Comparison of ENCODE assay signal across 10 cellular contexts in the genomic region with DNA sequence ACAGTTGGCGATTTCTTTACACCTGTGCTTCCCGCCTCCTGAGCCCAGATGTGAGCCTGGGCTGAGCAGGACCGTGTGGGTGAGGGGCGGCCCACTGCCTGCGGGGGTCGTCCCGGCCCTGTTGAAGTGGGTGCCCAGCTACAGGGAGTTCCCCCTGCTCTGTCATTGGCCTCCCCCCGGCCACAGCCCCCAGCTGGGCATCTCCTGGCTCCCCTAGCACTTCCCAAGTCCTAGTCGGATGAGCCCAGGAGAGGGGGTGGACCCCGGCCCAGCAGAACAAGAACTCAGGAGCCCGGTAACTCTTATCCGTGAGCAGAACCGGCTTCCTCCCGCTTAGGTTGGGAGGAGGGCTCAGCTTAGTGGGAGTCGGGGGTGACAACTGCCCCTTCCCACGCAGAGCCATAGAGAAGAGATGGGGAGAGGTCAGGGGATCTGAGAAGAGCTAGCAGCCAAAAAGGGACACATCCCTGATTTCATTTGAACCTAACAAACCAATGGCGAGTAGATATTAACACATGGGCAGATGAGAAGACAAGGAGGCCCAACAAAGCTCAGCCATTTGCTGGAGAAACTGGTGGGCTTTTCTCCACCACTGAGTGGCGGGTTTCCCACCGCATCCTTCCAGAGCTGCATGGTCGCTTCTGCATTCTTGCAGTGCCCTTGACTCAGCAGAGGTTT. TPM values are rescaled to one million over a fixed set of nuclear protein-coding genes. Genes with fewer than 3 reads are reported as not detected.
DNase-seq lines count a peak whose midpoint lies in the region; ATAC-seq, FAIRE-seq and TF ChIP-seq lines count a peak whose summit lies in the region.
"Had no signal": no experiment of that assay in that cellular context is flagged by ENCODE, and none has a peak within 500 bp of the region (broad histone marks: within the 10 kb centered on the region; RNA-seq: fewer than 3 reads in every experiment).

No MANE protein-coding gene starts in this region.

- no peak overlapping the region for H3K27ac ChIP-seq in KMS-11
- H3K27ac ChIP-seq: foreskin keratinocyte had no signal

- H3K36me3 Mint-ChIP-seq in nephron progenitor cell (ENCODE audit: low read depth) = no peaks in the 10 kb centered on the region
- H3K36me3 Mint-ChIP-seq: activated CD8-positive, alpha-beta memory T cell treated with anti-CD3 and anti-CD28 coated beads, Interleukin-2, amount 10 ng/mL, durations not matched to agents 7 days and 5 days had no signal

- ATAC-seq in HG03196 (IDR thresholded peaks at IDR 0.05; ENCODE audit: unreplicated experiment) (no peak), GM19455 (IDR thresholded peaks at IDR 0.05; ENCODE audit: unreplicated experiment) (no peak)

- H3K4me3 ChIP-seq in AG04449 (ENCODE audit: low read depth, low read length) = peak overlapping the region; percentile 56
- H3K4me3 ChIP-seq in KMS-11 (IDR thresholded peaks at IDR 0.05; ENCODE audit: insufficient read depth, low read depth, low read length) = no peak overlapping the region
- H3K4me3 ChIP-seq in epithelial cell of proximal tubule (ENCODE audit: low read depth, low read length) = peak overlapping the region; percentile 76

- peaks cover 10% of the 10 kb centered on the region for H3K4me1 Mint-ChIP-seq in nephron progenitor cell
- H3K4me1 Mint-ChIP-seq: activated CD8-positive, alpha-beta memory T cell treated with anti-CD3 and anti-CD28 coated beads, Interleukin-2, amount 10 ng/mL, durations not matched to agents 7 days and 5 days had no signal

- TF ChIP-seq CTCF in AG04449 (IDR thresholded peaks at IDR 0.05; ENCODE audit: insufficient read depth, low read length, missing control alignments) (no peak), KMS-11 (conservative IDR thresholded peaks at IDR 0.05; ENCODE audit: low read depth, low read length) (no peak), epithelial cell of proximal tubule (conservative IDR thresholded peaks at IDR 0.05; ENCODE audit: low read depth, low read length) (no peak), nephron progenitor cell (IDR thresholded peaks at IDR 0.05) (no peak)

- no peak for FAIRE-seq in GM12892 (lab: Jason Lieb, UNC)

- H2AFZ ChIP-seq in KMS-11 (ENCODE audit: low read depth) = peak overlapping the region; percentile 59; the same call in 1 of the 2 replicates

- H3K27me3 Mint-ChIP-seq in nephron progenitor cell (ENCODE audit: low read depth, poor library complexity) = peaks cover 68% of the 10 kb centered on the region

- H3K4me3 Mint-ChIP-seq in nephron progenitor cell = peak overlapping the region; percentile 68
- H3K4me3 Mint-ChIP-seq: activated CD8-positive, alpha-beta memory T cell treated with anti-CD3 and anti-CD28 coated beads, Interleukin-2, amount 10 ng/mL, durations not matched to agents 7 days and 5 days had no signal

- H3K9me3 Mint-ChIP-seq in nephron progenitor cell = no peaks in the 10 kb centered on the region

- DNase-seq in AG04449 (ENCODE audit: low read depth, low spot score) (no peak), epithelial cell of proximal tubule (ENCODE audit: low read depth) (no peak), nephron progenitor cell (no peak), GM12892 (ENCODE audit: insufficient read length) (no peak), CD1c-positive myeloid dendritic cell (ENCODE audit: extremely low spot score) (no peak)
- DNase-seq: activated CD8-positive, alpha-beta memory T cell treated with anti-CD3 and anti-CD28 coated beads, Interleukin-2, amount 10 ng/mL, durations not matched to agents 7 days and 5 days; foreskin keratinocyte had no signal

- H3K79me2 ChIP-seq in KMS-11 (ENCODE audit: insufficient read depth, low read depth) = no peaks in the 10 kb centered on the region

- no peak overlapping the region for H3K27ac Mint-ChIP-seq in nephron progenitor cell
- H3K27ac Mint-ChIP-seq: activated CD8-positive, alpha-beta memory T cell treated with anti-CD3 and anti-CD28 coated beads, Interleukin-2, amount 10 ng/mL, durations not matched to agents 7 days and 5 days had no signal

- 0 out of 2 replicates have a peak overlapping the region, but pooled peaks have one; percentile 29 for H3K4me2 ChIP-seq in KMS-11

- H4K20me1 ChIP-seq in KMS-11 (ENCODE audit: insufficient read depth) = no peaks in the 10 kb centered on the region

- POLR2A ChIA-PET in AG04449 (lab: Yijun Ruan, JAX) = no interaction called here

- no peak overlapping the region for H3K9ac ChIP-seq in KMS-11

- no peaks in the 10 kb centered on the region for H3K4me1 ChIP-seq in KMS-11 (ENCODE audit: low read depth, poor library complexity, severe bottlenecking)
- H3K4me1 ChIP-seq: foreskin keratinocyte had no signal

- H3K27me3 ChIP-seq in KMS-11 (ENCODE audit: insufficient read depth, low read depth) = peaks cover 10% of the 10 kb centered on the region; the same call in 1 of the 2 replicates

- no peak for TF ChIP-seq POLR2A in GM12892 (IDR thresholded peaks at IDR 0.05; ENCODE audit: low read depth, low read length)

- no peaks in the 10 kb centered on the region for H3K36me3 ChIP-seq in KMS-11 (ENCODE audit: insufficient read depth)

- CTCF ChIA-PET in AG04449 (lab: Yijun Ruan, JAX) = interaction anchor here (1.4 kb wide), 1 partner anchor 11 kb away, joined by 3 read pairs; no protein-coding TSS in a partner anchor

RNA-seq across cellular contexts. Expression of a gene that starts 0.9 kb away (rescaled TPM):
- total RNA-seq in epithelial cell of proximal tubule = 9.5 and 10.1 TPM in 2 replicates
- not detected for polyA plus RNA-seq in GM12892 (2012; ENCODE audit: missing spikeins)
- total RNA-seq: activated CD8-positive, alpha-beta memory T cell treated with anti-CD3 and anti-CD28 coated beads, Interleukin-2, amount 10 ng/mL, durations not matched to agents 7 days and 5 days had no signal
- polyA plus RNA-seq: foreskin keratinocyte had no signal
